In the genomic region with DNA sequence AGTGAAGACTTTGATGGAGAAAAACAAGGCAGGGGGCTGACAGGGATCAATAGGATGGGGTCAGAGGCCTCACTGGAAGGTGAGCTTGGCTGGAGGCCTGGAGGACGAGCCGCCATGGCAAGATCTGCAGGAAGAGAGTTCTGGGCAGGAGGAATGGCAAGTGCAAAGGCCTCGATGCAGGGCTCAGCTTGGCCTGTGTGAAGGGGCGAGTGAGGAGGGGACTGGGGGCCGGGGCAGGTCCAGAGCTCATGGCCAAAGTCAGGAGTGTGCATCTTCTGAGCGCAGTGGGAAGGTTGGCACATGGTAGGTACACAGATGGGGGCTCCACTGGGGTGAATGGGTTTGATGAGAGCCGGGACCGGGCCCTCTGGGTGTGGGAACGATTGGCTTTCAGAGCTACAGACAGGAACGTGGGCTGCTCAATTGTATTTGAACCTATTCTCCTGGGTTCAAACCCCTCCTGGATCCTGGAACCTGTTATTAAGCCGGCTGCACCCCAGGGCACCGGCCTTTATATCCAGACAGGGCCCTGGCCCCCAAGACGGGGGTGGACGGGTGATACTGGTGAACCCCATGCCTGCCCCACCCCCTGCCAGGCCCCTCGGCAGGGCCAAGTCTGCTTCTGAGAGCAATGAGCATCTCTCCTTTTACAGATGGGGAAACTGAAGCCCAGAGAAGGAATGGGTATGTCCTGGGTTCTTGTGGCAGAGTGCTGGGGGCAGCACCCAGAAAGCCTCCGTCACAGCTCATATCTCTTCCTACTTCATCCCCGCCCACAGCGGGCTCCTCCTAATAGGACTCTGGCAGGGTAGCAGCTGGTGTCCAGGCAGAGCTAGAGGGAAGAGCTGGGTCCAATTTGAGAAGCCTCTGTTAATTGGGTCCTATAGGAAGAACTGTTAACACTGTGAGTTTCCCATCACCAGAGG, we compare ENCODE assay signal across 11 cellular contexts.
DNase-seq lines count a peak whose midpoint lies in the region; ATAC-seq, FAIRE-seq and TF ChIP-seq lines count a peak whose summit lies in the region.
"Had no signal": no experiment of that assay in that cellular context is flagged by ENCODE, and none has a peak within 500 bp of the region (broad histone marks: within the 10 kb centered on the region; RNA-seq: fewer than 3 reads in every experiment).

No MANE protein-coding gene starts in this region.

- H4K8ac ChIP-seq in neuronal stem cell (ENCODE audit: low read depth, low read length) = no peak overlapping the region

- no peak for TF ChIP-seq POLR2A in A549 (IDR thresholded peaks at IDR 0.05; ENCODE audit: low read length)

- TF ChIP-seq CTCF in A549 (IDR thresholded peaks at IDR 0.05) = no peak

- H2BK12ac ChIP-seq in neuronal stem cell (ENCODE audit: low read length) = no peak overlapping the region

- H3K4me2 ChIP-seq in A549 (no peak overlapping the region), neuronal stem cell (ENCODE audit: insufficient read depth, low read length, poor library complexity, severe bottlenecking) (no peak overlapping the region)

- no peak overlapping the region for H3K14ac ChIP-seq in neuronal stem cell (ENCODE audit: low read length)

- H3K4ac ChIP-seq in neuronal stem cell (ENCODE audit: low read length) = no peak overlapping the region

- ATAC-seq in A549 (no peak), HG02870 (IDR thresholded peaks at IDR 0.05; ENCODE audit: unreplicated experiment) (no peak)

- H3K27ac ChIP-seq in A549 (peak overlapping the region; percentile 96), esophagus (ENCODE audit: low read depth in 2 of 2, low read length in 1 of 2) (peak overlapping the region; percentile 46 to 61), neuronal stem cell (replicated peaks; ENCODE audit: low read length) (no peak overlapping the region)

- TF ChIP-seq RAD21 in A549 (conservative IDR thresholded peaks at IDR 0.05 in 1 of 2, IDR thresholded peaks at IDR 0.05 in 1 of 2) = no peak

- no peak overlapping the region for H2AFZ ChIP-seq in neuronal stem cell (ENCODE audit: low read length)

- H2BK120ac ChIP-seq in neuronal stem cell (ENCODE audit: low read depth, low read length) = no peak overlapping the region

- H3K27me3 ChIP-seq in esophagus (ENCODE audit: control insufficient read depth in 1 of 2, insufficient read depth in 2 of 2, low read length in 2 of 2) (no peaks in the 10 kb centered on the region), neuronal stem cell (ENCODE audit: control insufficient read depth in 3 of 3, insufficient read depth in 3 of 3, low read depth in 1 of 3, low read length in 3 of 3) (peaks cover 0 to 3% (median 0%) of the 10 kb centered on the region in 3 experiments)

- no peak for TF ChIP-seq EP300 in A549 (IDR thresholded peaks at IDR 0.05)

- no peak overlapping the region for H3K9ac ChIP-seq in neuronal stem cell (ENCODE audit: low read depth, low read length, poor library complexity)

- H3K23ac ChIP-seq in neuronal stem cell (ENCODE audit: low read depth, low read length, poor library complexity) = no peak overlapping the region

- CTCF ChIA-PET in A549 (lab: Yijun Ruan, JAX) = interaction anchor here (0.6 to 2.3 kb wide), 9 partner anchors 8 to 107 kb away, joined by 3 to 9 read pairs (median 4); a partner anchor contains a TSS

- H3K9me3 ChIP-seq in A549 (no peaks in the 10 kb centered on the region), esophagus (ENCODE audit: control insufficient read depth in 2 of 2, insufficient read depth in 1 of 2, low read depth in 1 of 2, low read length in 1 of 2) (no peaks in the 10 kb centered on the region), neuronal stem cell (replicated peaks in 1 of 2; ENCODE audit: control insufficient read depth in 2 of 2, insufficient read depth in 1 of 2, low read depth in 1 of 2, low read length in 2 of 2) (no peaks in the 10 kb centered on the region)

- no peak overlapping the region for H4K91ac ChIP-seq in neuronal stem cell (ENCODE audit: low read depth, low read length, poor library complexity)

- no peaks in the 10 kb centered on the region for H3K36me3 ChIP-seq in esophagus (ENCODE audit: control insufficient read depth in 2 of 2, insufficient read depth in 2 of 2, low read length in 1 of 2)
- no peaks in the 10 kb centered on the region for H3K36me3 ChIP-seq in neuronal stem cell (replicated peaks in 1 of 2; ENCODE audit: control insufficient read depth in 2 of 2, insufficient read depth in 2 of 2, low read length in 2 of 2)

- POLR2A ChIA-PET in A549 (lab: Yijun Ruan, JAX) = no interaction called here

- no peak overlapping the region for H3K4me3 ChIP-seq in A549
- H3K4me3 ChIP-seq in esophagus (ENCODE audit: low read depth in 1 of 2, low read length in 2 of 2) = no peak overlapping the region
- no peak overlapping the region for H3K4me3 ChIP-seq in neuronal stem cell (ENCODE audit: low read length in 2 of 2)

- no peak overlapping the region for H3K18ac ChIP-seq in neuronal stem cell (ENCODE audit: low read length)

- H2BK5ac ChIP-seq in neuronal stem cell (ENCODE audit: low read length) = no peak overlapping the region

- peak overlapping the region; percentile 56 for H2AK5ac ChIP-seq in neuronal stem cell (ENCODE audit: low read depth, low read length)

- FAIRE-seq in A549 (lab: Jason Lieb, UNC) = no peak
- FAIRE-seq: endometrium had no signal

- DNase-seq in A549 (ENCODE audit: low read depth in 1 of 2, low spot score in 1 of 2) (no peak), GM03348 (ENCODE audit: low spot score) (peak; percentile 48), neuronal stem cell (ENCODE audit: low spot score) (no peak), NCI-H2171 (lab: John Stamatoyannopoulos, UW) (no peak), SW480 (ENCODE audit: low spot score) (no peak), NCI-H1694 treated with DMSO at 0.1 percent for 48 hours (lab: John Stamatoyannopoulos, UW) (no peak)
- DNase-seq: activated CD4-positive, alpha-beta T cell treated with anti-CD3 and anti-CD28 coated beads, Interleukin-2, amount 50 U/mL, for 1 hour; stimulated activated CD4-positive, alpha-beta T cell treated with anti-CD3 and anti-CD28 coated beads, Interleukin-4, amount 100 ng/mL, for 4 hours had no signal

- no peaks in the 10 kb centered on the region for H3K79me1 ChIP-seq in neuronal stem cell (ENCODE audit: low read depth, low read length)

- H3K4me1 ChIP-seq in A549 = peaks cover 62% of the 10 kb centered on the region
- peaks cover 0 to 13% of the 10 kb centered on the region in 2 donors for H3K4me1 ChIP-seq in esophagus (ENCODE audit: control insufficient read depth in 2 of 2, insufficient read depth in 2 of 2, low read length in 1 of 2)
- H3K4me1 ChIP-seq in neuronal stem cell (ENCODE audit: control insufficient read depth in 2 of 2, insufficient read depth in 1 of 2, low read depth in 1 of 2, low read length in 2 of 2) = peaks cover 0 to 5% of the 10 kb centered on the region in 2 donors

- H2BK15ac ChIP-seq in neuronal stem cell (ENCODE audit: low read length) = no peak overlapping the region

- 85% methylated on average over 15 of the region's 18 CpGs for WGBS in A549 (ENCODE audit: missing lambda C conversion rate)
- WGBS in esophagus, 2 donors = 72 to 76% methylated on average over 18 of the region's 18 CpGs
- no CpG with 5 or more reads among the region's 18 CpGs for WGBS in neuronal stem cell (ENCODE audit: extremely low coverage in 2 of 2, insufficient read length in 2 of 2, insufficient replicate concordance in 1 of 2), 2 donors

TF ChIP-seq in A549, 52 proteins besides CTCF, POLR2A, EP300 and RAD21:
- TF ChIP-seq HDAC2 (IDR thresholded peaks at IDR 0.05) = no peak
- TF ChIP-seq TP53 (CRISPR knock-in tag; IDR thresholded peaks at IDR 0.05) = no peak
- no peak for TF ChIP-seq ZC3H11A (IDR thresholded peaks at IDR 0.05)
- TF ChIP-seq MAZ (IDR thresholded peaks at IDR 0.05; ENCODE audit: borderline replicate concordance, low read depth, low read length) = no peak
- no peak for TF ChIP-seq EHMT2 (IDR thresholded peaks at IDR 0.05; ENCODE audit: low read depth)
- no peak for TF ChIP-seq JUNB (IDR thresholded peaks at IDR 0.05)
- TF ChIP-seq FOXS1 (CRISPR knock-in tag; IDR thresholded peaks at IDR 0.05) = no peak
- no peak for TF ChIP-seq ESRRA (IDR thresholded peaks at IDR 0.05; ENCODE audit: borderline replicate concordance, low read length)
- no peak for TF ChIP-seq SREBF2 (IDR thresholded peaks at IDR 0.05)
- TF ChIP-seq TFCP2L1 (CRISPR knock-in tag; IDR thresholded peaks at IDR 0.05) = no peak
- TF ChIP-seq HEYL (CRISPR knock-in tag; IDR thresholded peaks at IDR 0.05) = no peak
- TF ChIP-seq RARB (CRISPR knock-in tag; IDR thresholded peaks at IDR 0.05) = no peak
- no peak for TF ChIP-seq CHD2 (IDR thresholded peaks at IDR 0.05; ENCODE audit: low read length, partially characterized antibody)
- no peak for TF ChIP-seq CBX8 (IDR thresholded peaks at IDR 0.05)
- TF ChIP-seq CBX2 (IDR thresholded peaks at IDR 0.05; ENCODE audit: borderline replicate concordance, low read depth) = no peak
- no peak for TF ChIP-seq MYC (IDR thresholded peaks at IDR 0.05; ENCODE audit: borderline replicate concordance, low read length)
